Comparison of ENCODE assay signal across 12 cellular contexts in the genomic region with DNA sequence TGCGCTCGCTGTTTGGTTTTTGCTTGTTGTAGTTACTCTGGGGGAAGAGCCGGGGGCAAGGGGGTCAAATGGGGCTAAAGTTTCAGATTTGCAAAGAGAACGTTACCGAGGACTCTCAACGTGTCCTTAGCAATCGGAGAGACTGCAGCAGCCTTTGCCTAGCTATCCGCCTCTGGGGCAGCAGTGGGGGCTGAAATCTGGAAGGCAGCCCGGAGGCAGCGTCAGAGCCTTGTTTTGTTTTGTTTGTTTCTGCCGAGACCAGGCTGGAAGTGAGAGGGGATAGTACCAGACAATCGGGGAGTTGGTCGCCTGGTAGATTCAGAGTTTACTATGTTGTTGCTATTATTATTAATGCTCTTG. TPM values are rescaled to one million over a fixed set of nuclear protein-coding genes. Genes with fewer than 3 reads are reported as not detected.
DNase-seq lines count a peak whose midpoint lies in the region; ATAC-seq and TF ChIP-seq lines count a peak whose summit lies in the region.
"Had no signal": no experiment of that assay in that cellular context is flagged by ENCODE, and none has a peak within 500 bp of the region (broad histone marks: within the 10 kb centered on the region; RNA-seq: fewer than 3 reads in every experiment).

No MANE protein-coding gene starts in this region.

- H3K9me3 ChIP-seq in HAP-1 (no peaks in the 10 kb centered on the region), gastroesophageal sphincter (no peaks in the 10 kb centered on the region)

- H3K27ac Mint-ChIP-seq in stimulated activated memory B cell treated with anti-CD40 and anti-IgM and Interleukin-4, amounts not matched to agents 10 μg/mL and 1 μg/mL and 100 μg/mL, for 72 hours: no peak overlapping the region

- no peak overlapping the region for H3K27ac ChIP-seq in gastroesophageal sphincter

- no peak for ATAC-seq in stimulated activated memory B cell treated with anti-CD40 and anti-IgM and Interleukin-4, amounts not matched to agents 10 μg/mL and 1 μg/mL and 100 μg/mL, for 72 hours
- ATAC-seq in gastroesophageal sphincter: no peak

- TF ChIP-seq CTCF in choroid plexus epithelial cell (conservative IDR thresholded peaks at IDR 0.05; ENCODE audit: low read depth, low read length) (no peak), gastroesophageal sphincter (IDR thresholded peaks at IDR 0.05) (no peak)

- H3K27me3 ChIP-seq in HAP-1 (ENCODE audit: low read depth): peaks cover 18% of the 10 kb centered on the region
- H3K27me3 ChIP-seq in gastroesophageal sphincter: peaks cover 37% of the 10 kb centered on the region

- H3K4me3 Mint-ChIP-seq in stimulated activated memory B cell treated with anti-CD40 and anti-IgM and Interleukin-4, amounts not matched to agents 10 μg/mL and 1 μg/mL and 100 μg/mL, for 72 hours: peak overlapping the region; percentile 9

- H3K4me3 ChIP-seq in HAP-1: peak overlapping the region; percentile 9
- peak overlapping the region; percentile 48 for H3K4me3 ChIP-seq in choroid plexus epithelial cell (ENCODE audit: low read depth, low read length)
- H3K4me3 ChIP-seq in gastroesophageal sphincter: peak overlapping the region in 1 of 2 donors; percentile 47

- TF ChIP-seq POLR2A in gastroesophageal sphincter (IDR thresholded peaks at IDR 0.05): no peak

- H3K36me3 Mint-ChIP-seq in stimulated activated memory B cell treated with anti-CD40 and anti-IgM and Interleukin-4, amounts not matched to agents 10 μg/mL and 1 μg/mL and 100 μg/mL, for 72 hours: no peaks in the 10 kb centered on the region

- H3K36me3 ChIP-seq in HAP-1 (replicated peaks) (no peaks in the 10 kb centered on the region), gastroesophageal sphincter (no peaks in the 10 kb centered on the region)

- no peaks in the 10 kb centered on the region for H3K4me1 ChIP-seq in HAP-1
- peaks cover 0 to 15% (median 9%) of the 10 kb centered on the region in 3 donors for H3K4me1 ChIP-seq in gastroesophageal sphincter

- H3K9me3 Mint-ChIP-seq in stimulated activated memory B cell treated with anti-CD40 and anti-IgM and Interleukin-4, amounts not matched to agents 10 μg/mL and 1 μg/mL and 100 μg/mL, for 72 hours: no peaks in the 10 kb centered on the region

- in situ Hi-C loops in HAP-1 (cut with MboI; ENCODE audit: low sequenced_read_pairs): no loop called here

- H3K4me1 Mint-ChIP-seq in stimulated activated memory B cell treated with anti-CD40 and anti-IgM and Interleukin-4, amounts not matched to agents 10 μg/mL and 1 μg/mL and 100 μg/mL, for 72 hours: peaks cover 9% of the 10 kb centered on the region

- TF ChIP-seq EP300 in gastroesophageal sphincter (IDR thresholded peaks at IDR 0.05): no peak

- DNase-seq in HAP-1 (ENCODE audit: low spot score in 2 of 2) (no peak), choroid plexus epithelial cell (ENCODE audit: low read depth) (no peak), iris pigment epithelial cell (ENCODE audit: low read depth) (peak; percentile 47), NCI-H187 (lab: John Stamatoyannopoulos, UW) (no peak), SIG-M5 treated with dmso at 0.1 percent for 504 hours (lab: John Stamatoyannopoulos, UW; ENCODE audit: unreplicated experiment) (no peak), DMS153 treated with DMSO at 0.1 percent for 48 hours (lab: John Stamatoyannopoulos, UW; ENCODE audit: unreplicated experiment) (no peak)
- DNase-seq: activated CD8-positive, alpha-beta memory T cell treated with anti-CD3 and anti-CD28 coated beads, Interleukin-2, amount 50 U/mL, for 4 hours; cortex of kidney; DMS 273 treated with DMSO at 0.1 percent for 48 hours; T-helper 1 cell had no signal

- H3K27me3 Mint-ChIP-seq in stimulated activated memory B cell treated with anti-CD40 and anti-IgM and Interleukin-4, amounts not matched to agents 10 μg/mL and 1 μg/mL and 100 μg/mL, for 72 hours: peaks cover 44% of the 10 kb centered on the region

- 7% methylated on average over 9 of the region's 13 CpGs; no CpG with 5 or more reads in 1 of the 2 donors for whole genome bisulfite sequencing in gastroesophageal sphincter (ENCODE audit: low coverage in 1 of 2), 2 donors

RNA-seq across cellular contexts. Expression of a gene that starts 1.2 kb away (rescaled TPM):
- 1 to 10 TPM in 2 of 4 donors, not detected in 2; 1.1 to 1.6 TPM for total RNA-seq in gastroesophageal sphincter
